Comparison of ENCODE assay signal across 24 cellular contexts in the genomic region with DNA sequence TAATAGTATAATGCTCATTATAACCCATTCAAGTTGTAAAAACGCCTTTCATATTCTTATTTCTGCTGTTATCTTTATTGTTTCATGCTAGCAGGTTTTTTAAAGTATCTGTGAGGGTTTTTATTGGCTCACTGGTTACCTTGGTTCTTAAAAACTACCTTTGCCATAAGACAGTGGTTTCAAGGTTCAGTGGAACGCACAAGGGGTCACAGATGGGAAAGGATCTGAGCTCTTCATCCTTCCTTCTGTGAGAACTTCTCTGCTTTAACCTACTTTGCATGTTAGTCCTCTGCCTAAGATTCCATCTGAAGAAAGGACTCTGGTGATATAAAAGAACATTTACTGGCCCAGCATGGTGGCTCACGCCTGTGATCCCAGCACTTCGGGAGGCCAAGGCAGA.
"Had no signal": no experiment of that assay in that cellular context is flagged by ENCODE, and none has a peak within 500 bp of the region (broad histone marks: within the 10 kb centered on the region; RNA-seq: fewer than 3 reads in every experiment).

No MANE protein-coding gene starts in this region.

- ATAC-seq: effector memory CD8-positive, alpha-beta T cell; esophagus mucosa; foreskin keratinocyte; gastrocnemius medialis; gastroesophageal sphincter; heart left ventricle; heart right ventricle had no signal

- H3K4me3 Mint-ChIP-seq: dendritic cell treated with granulocyte-macrophage colony-stimulating factor and Interleukin-4, amounts not matched to agents 40 ng/mL and 50 ng/mL, for 4 days; effector memory CD8-positive, alpha-beta T cell; endodermal cell had no signal

- H3K27me3 ChIP-seq: colonic mucosa, dorsolateral prefrontal cortex, esophagus muscularis mucosa, foreskin keratinocyte, gastrocnemius medialis, gastroesophageal sphincter, heart left ventricle, heart right ventricle had no signal

- H3K4me3 ChIP-seq: colonic mucosa, coronary artery, dorsolateral prefrontal cortex, esophagus muscularis mucosa, esophagus squamous epithelium, gastrocnemius medialis, gastroesophageal sphincter, heart left ventricle, heart right ventricle had no signal

- H3K27ac ChIP-seq: colonic mucosa, coronary artery, dorsolateral prefrontal cortex, epithelial cell of prostate, esophagus muscularis mucosa, esophagus squamous epithelium, foreskin keratinocyte, gastrocnemius medialis, gastroesophageal sphincter, heart left ventricle, heart right ventricle had no signal

- H3K4me1 ChIP-seq: colonic mucosa, esophagus muscularis mucosa, esophagus squamous epithelium, foreskin keratinocyte, gastrocnemius medialis, gastroesophageal sphincter had no signal

- H3K27ac Mint-ChIP-seq: dendritic cell treated with granulocyte-macrophage colony-stimulating factor and Interleukin-4, amounts not matched to agents 40 ng/mL and 50 ng/mL, for 4 days; endodermal cell had no signal

- H3K9me3 Mint-ChIP-seq: dendritic cell treated with granulocyte-macrophage colony-stimulating factor and Interleukin-4, amounts not matched to agents 40 ng/mL and 50 ng/mL, for 4 days; effector memory CD8-positive, alpha-beta T cell had no signal

- DNase-seq: colonic mucosa; cortex of kidney; dermis blood vessel endothelial cell; dorsolateral prefrontal cortex; effector CD4-positive, alpha-beta T cell; effector CD8-positive, alpha-beta T cell; effector memory CD4-positive, alpha-beta T cell; effector memory CD8-positive, alpha-beta T cell; endodermal cell; erythroblast; esophagus squamous epithelium; foreskin fibroblast; foreskin keratinocyte; gastrocnemius medialis; glutamatergic neuron; head of caudate nucleus; heart left ventricle; heart right ventricle had no signal
